ENCODE assay signal across 11 cellular contexts in the genomic region with DNA sequence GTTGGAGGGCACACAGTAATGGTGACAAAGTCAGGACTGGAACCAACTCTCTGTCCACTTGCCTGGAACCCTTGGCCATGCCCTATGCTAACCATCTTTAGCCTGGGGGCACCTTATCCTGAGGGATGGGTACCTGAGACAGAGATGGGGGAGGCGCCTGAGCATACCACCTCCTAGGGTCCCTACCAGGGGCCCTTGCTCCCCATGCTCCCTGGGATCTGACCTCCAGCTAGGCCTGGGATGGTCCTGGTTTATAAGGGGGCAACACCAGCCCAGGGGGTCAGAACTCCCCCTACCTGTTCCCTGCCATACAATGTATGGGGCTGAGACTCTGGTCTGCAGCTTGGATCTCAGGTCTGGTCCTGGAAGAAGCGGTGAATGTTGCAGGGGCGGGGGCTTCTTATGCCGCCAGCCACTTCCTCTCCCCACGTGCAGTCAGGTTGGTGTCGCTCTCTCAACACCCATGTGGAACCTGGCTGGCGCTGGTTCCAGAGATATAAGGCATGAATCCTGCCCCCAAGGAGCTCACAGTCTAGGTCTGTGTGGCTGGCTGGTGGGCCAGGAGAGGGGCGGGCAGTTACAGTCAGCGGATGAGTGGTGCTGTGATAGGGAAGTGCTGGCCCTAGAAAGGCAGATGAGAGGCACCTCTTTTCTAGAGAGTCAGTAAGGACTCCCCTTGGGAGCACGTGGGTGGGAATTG. TPM values are rescaled to one million over a fixed set of nuclear protein-coding genes. Genes with fewer than 3 reads are reported as not detected.
"Had no signal": no experiment of that assay in that cellular context is flagged by ENCODE, and none has a peak within 500 bp of the region (broad histone marks: within the 10 kb centered on the region; RNA-seq: fewer than 3 reads in every experiment).

No MANE protein-coding gene starts in this region.

- H3K27ac ChIP-seq: ascending aorta, colonic mucosa, right lobe of liver had no signal

- H3K4me3 Mint-ChIP-seq: naive thymus-derived CD4-positive, alpha-beta T cell had no signal

- H3K27me3 ChIP-seq: ascending aorta, colonic mucosa, right lobe of liver had no signal

- H3K4me3 ChIP-seq: ascending aorta, colonic mucosa, lung, right lobe of liver had no signal

- H3K27me3 Mint-ChIP-seq: naive thymus-derived CD4-positive, alpha-beta T cell had no signal

- DNase-seq: activated naive CD4-positive, alpha-beta T cell; activated T-cell treated with anti-CD3 and anti-CD28 coated beads, Interleukin-2, amount 50 U/mL, for 48 hours; colonic mucosa; effector CD4-positive, alpha-beta T cell; hippocampal formation; naive thymus-derived CD4-positive, alpha-beta T cell; nucleus accumbens; right lobe of liver; stimulated activated naive CD4-positive, alpha-beta T cell treated with Interleukin-2 at 50 U/mL for 16 hours had no signal

- H3K9me3 ChIP-seq: ascending aorta, colonic mucosa, right lobe of liver had no signal

- H3K36me3 ChIP-seq: ascending aorta, colonic mucosa, right lobe of liver had no signal

- ATAC-seq: naive thymus-derived CD4-positive, alpha-beta T cell had no signal

- H3K4me1 ChIP-seq: ascending aorta, colonic mucosa, right lobe of liver had no signal

RNA-seq across cellular contexts. Expression of a gene that starts 3.8 kb away (rescaled TPM):
- total RNA-seq: ascending aorta had no signal
